39 cellular contexts compared by ENCODE assay signal in the genomic region with DNA sequence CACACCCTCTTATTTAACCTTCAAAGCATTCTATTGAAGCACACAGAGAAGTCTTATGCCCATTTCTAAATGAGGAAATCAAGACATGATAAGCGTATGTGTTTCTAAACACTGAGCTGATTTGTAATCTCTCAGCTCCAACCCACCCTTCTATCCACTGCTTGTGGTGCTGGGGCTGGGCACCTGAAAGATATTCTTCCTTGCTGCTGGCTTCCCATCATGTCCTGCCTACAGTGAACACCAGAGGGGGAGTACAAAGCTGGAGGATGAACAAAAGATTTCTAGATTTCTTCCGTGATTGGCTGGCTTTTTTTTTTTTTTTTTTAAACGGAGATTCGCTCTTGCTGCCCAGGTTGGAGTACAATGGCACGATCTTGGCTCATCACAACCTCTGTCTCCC. TPM values are rescaled to one million over a fixed set of nuclear protein-coding genes. Genes with fewer than 3 reads are reported as not detected.
"Had no signal": no experiment of that assay in that cellular context is flagged by ENCODE, and none has a peak within 500 bp of the region (broad histone marks: within the 10 kb centered on the region; RNA-seq: fewer than 3 reads in every experiment).

No MANE protein-coding gene starts in this region.

- H3K27ac ChIP-seq: KMS-11 had no signal

- DNase-seq: Karpas-422, Kasumi-1, MG63, MM.1S, MV-4-11, NCI-H1048, NCI-H1092, NCI-H1092 treated with DMSO at 0.1 percent for 48 hours, NCI-H1105, NCI-H1105 treated with DMSO at 0.1 percent for 48 hours, NCI-H1417, NCI-H1417 treated with DMSO at 0.1 percent for 48 hours, NCI-H1436, NCI-H1436 treated with DMSO at 0.1 percent for 48 hours, NCI-H146, NCI-H1694, NCI-H1694 treated with DMSO at 0.1 percent for 48 hours, NCI-H187, NCI-H187 treated with DMSO at 0.1 percent for 48 hours, NCI-H1930, NCI-H2029, NCI-H2029 treated with DMSO at 0.1 percent for 48 hours, NCI-H2081, NCI-H2081 treated with DMSO at 0.1 percent for 48 hours, NCI-H2107, NCI-H2171, NCI-H2171 treated with DMSO at 0.1 percent for 48 hours, NCI-H2227 treated with DMSO at 0.1 percent for 48 hours, NCI-H226, NCI-H345, NCI-H446, NCI-H446 treated with DMSO at 0.1 percent for 48 hours, NCI-H510A, NCI-H510A treated with DMSO at 0.1 percent for 48 hours had no signal

- H3K9me3 ChIP-seq: MG63 had no signal

- H3K4me3 ChIP-seq: MG63 had no signal

- H3K9ac ChIP-seq: KMS-11 had no signal

- H3K27me3 ChIP-seq: MG63 had no signal

- H3K4me2 ChIP-seq: KMS-11 had no signal

RNA-seq across cellular contexts. Expression of a gene that starts 14.4 kb away (rescaled TPM):
- total RNA-seq: LHCN-M2, M059J, MCF 10A, NCI-H460 had no signal

RNA-seq across cellular contexts. Expression of a gene that starts 20.6 kb away (rescaled TPM):
- total RNA-seq: LHCN-M2, M059J, MCF 10A, NCI-H460 had no signal
